Comparison of ENCODE assay signal across 20 cellular contexts in genomic region chr10:75009426-75009825, GRCh38.
DNase-seq lines count a peak whose midpoint lies in the region; ATAC-seq and TF ChIP-seq lines count a peak whose summit lies in the region.
"Had no signal": no experiment of that assay in that cellular context is flagged by ENCODE, and none has a peak within 500 bp of the region (broad histone marks: within the 10 kb centered on the region; RNA-seq: fewer than 3 reads in every experiment).

No MANE protein-coding gene starts in this region.

- H3K9ac ChIP-seq in IMR-90 (ENCODE audit: low read depth, low read length), result no peak overlapping the region
- no peak overlapping the region for H3K9ac ChIP-seq in adipocyte (ENCODE audit: low read length)
- H3K9ac ChIP-seq: GM23248, SK-N-SH had no signal

- H3K4me1 ChIP-seq in IMR-90 (ENCODE audit: control insufficient read depth, insufficient read depth, low read length) (peaks cover 2% of the 10 kb centered on the region; the same call in 1 of the 2 replicates), adipocyte (ENCODE audit: control insufficient read depth, insufficient read depth, low read length) (peaks cover 3% of the 10 kb centered on the region), GM23338 (ENCODE audit: insufficient read depth) (no peaks in the 10 kb centered on the region)

- H3K79me1 ChIP-seq in IMR-90 (ENCODE audit: low read depth in 1 of 2, low read length in 2 of 2), result peaks cover under 1 to 26% of the 10 kb centered on the region in 2 experiments

- H4K8ac ChIP-seq in IMR-90 (ENCODE audit: low read depth in 2 of 2, low read length in 2 of 2), result no peak overlapping the region

- no peak overlapping the region for H4K91ac ChIP-seq in IMR-90 (ENCODE audit: insufficient read depth, low read depth, low read length)

- H3K27me3 ChIP-seq in CD4-positive, alpha-beta T cell (ENCODE audit: control insufficient read depth, insufficient read depth, low read length), result no peaks in the 10 kb centered on the region
- no peaks in the 10 kb centered on the region for H3K27me3 ChIP-seq in IMR-90 (ENCODE audit: control insufficient read depth, insufficient read depth, low read length)
- no peaks in the 10 kb centered on the region for H3K27me3 ChIP-seq in adipocyte (replicated peaks; ENCODE audit: control insufficient read depth, insufficient read depth, low read length)
- no peaks in the 10 kb centered on the region for H3K27me3 ChIP-seq in GM23338 (ENCODE audit: insufficient read depth)

- no peak for TF ChIP-seq POLR2A in IMR-90 (IDR thresholded peaks at IDR 0.05; ENCODE audit: low read depth, low read length)

- no peak overlapping the region for H2BK15ac ChIP-seq in IMR-90 (ENCODE audit: low read depth, low read length)

- intact Hi-C loops in CD4-positive, alpha-beta T cell (cut with DNase I, micrococcal nuclease), result no loop called here
- intact Hi-C loops in IMR-90 (cut with micrococcal nuclease), result no loop called here

- H3K9me2 ChIP-seq in GM23338 (ENCODE audit: insufficient read depth), result no peaks in the 10 kb centered on the region
- H3K9me2 ChIP-seq: SK-N-SH had no signal

- H3K4me2 ChIP-seq in IMR-90 (ENCODE audit: low read depth, low read length), result no peak overlapping the region
- no peak overlapping the region for H3K4me2 ChIP-seq in GM23338
- H3K4me2 ChIP-seq: SK-N-SH had no signal

- H3F3A ChIP-seq in GM23338 (replicated peaks; ENCODE audit: low read depth), result no peaks in the 10 kb centered on the region

- H3K27me3 Mint-ChIP-seq in CD4-positive, alpha-beta T cell, result no peaks in the 10 kb centered on the region
- no peaks in the 10 kb centered on the region for H3K27me3 Mint-ChIP-seq in naive thymus-derived CD8-positive, alpha-beta T cell
- H3K27me3 Mint-ChIP-seq in GM23338 (ENCODE audit: insufficient read depth, low read depth, poor library complexity), result no peaks in the 10 kb centered on the region

- TF ChIP-seq RAD21 in IMR-90 (IDR thresholded peaks at IDR 0.05; ENCODE audit: low read length), result no peak

- in situ Hi-C loops in IMR-90 (cut with MboI; ENCODE audit: low sequenced_read_pairs) (no loop called here), ACHN (cut with HindIII; ENCODE audit: low pct_ligation_motif_present, low pct_unique_long_range_greater_than_20kb, low sequenced_read_pairs) (loop anchor here (25.0 kb wide), 1 partner anchor 747 kb away; no protein-coding TSS in a partner anchor)

- no peak overlapping the region for H2AK9ac ChIP-seq in IMR-90 (replicated peaks; ENCODE audit: low read depth, low read length, poor library complexity)

- H4K5ac ChIP-seq in IMR-90 (ENCODE audit: low read depth, low read length), result no peak overlapping the region

- H3K36me3 ChIP-seq in IMR-90 (ENCODE audit: control insufficient read depth, insufficient read depth, low read length) (peaks cover 16% of the 10 kb centered on the region; the same call in 1 of the 2 replicates), adipocyte (ENCODE audit: control insufficient read depth, insufficient read depth, low read length, severe bottlenecking) (peaks cover 16% of the 10 kb centered on the region), GM23338 (ENCODE audit: insufficient read depth) (no peaks in the 10 kb centered on the region)

- no peak overlapping the region for H3K23ac ChIP-seq in IMR-90 (ENCODE audit: low read depth, low read length)

- no peak overlapping the region for H2BK20ac ChIP-seq in IMR-90 (ENCODE audit: low read depth, low read length)

- H2AFZ ChIP-seq in IMR-90 (replicated peaks; ENCODE audit: low read length, poor library complexity) (no peak overlapping the region), GM23338 (no peak overlapping the region)
- H2AFZ ChIP-seq: GM23248 had no signal

- H3K9me3 Mint-ChIP-seq in CD4-positive, alpha-beta T cell, result no peaks in the 10 kb centered on the region
- H3K9me3 Mint-ChIP-seq in naive thymus-derived CD8-positive, alpha-beta T cell, result no peaks in the 10 kb centered on the region
- H3K9me3 Mint-ChIP-seq in GM23338, result no peaks in the 10 kb centered on the region

- H3K4me3 ChIP-seq in IMR-90 (ENCODE audit: insufficient read depth, low read depth, low read length), result no peak overlapping the region
- no peak overlapping the region for H3K4me3 ChIP-seq in adipocyte (ENCODE audit: low read length)
- H3K4me3 ChIP-seq in GM23338, result no peak overlapping the region
- H3K4me3 ChIP-seq: GM23248 had no signal

- no peak overlapping the region for H3K14ac ChIP-seq in IMR-90 (replicated peaks; ENCODE audit: low read depth, low read length)

- H3K9me1 ChIP-seq in IMR-90 (ENCODE audit: insufficient read depth, low read length), result peaks cover 7% of the 10 kb centered on the region; the same call in 1 of the 2 replicates

- H3K79me2 ChIP-seq in GM23338 (replicated peaks; ENCODE audit: insufficient read depth), result no peaks in the 10 kb centered on the region

- H3K4ac ChIP-seq in IMR-90 (ENCODE audit: low read depth, low read length), result no peak overlapping the region

- no peak overlapping the region for H2BK120ac ChIP-seq in IMR-90 (ENCODE audit: low read depth, low read length)

- CTCF ChIA-PET in CD4-positive, alpha-beta T cell (lab: Charles Lee), result no interaction called here
- CTCF ChIA-PET in IMR-90 (lab: Yijun Ruan, JAX), result interaction anchor here (1.1 kb wide), 1 partner anchor 10 kb away, joined by 3 read pairs; no protein-coding TSS in a partner anchor

- ATAC-seq in CD4-positive, alpha-beta T cell (ENCODE audit: poor library complexity), result no peak
- peak; percentile 65; the same call in 1 of the 2 replicates for ATAC-seq in IMR-90 (ENCODE audit: low read depth)
- ATAC-seq in naive thymus-derived CD8-positive, alpha-beta T cell, result no peak
- ATAC-seq in HG02840 (IDR thresholded peaks at IDR 0.05; ENCODE audit: low FRiP score, unreplicated experiment), result no peak
- ATAC-seq in GM23338, result no peak
- no peak for ATAC-seq in GM19328 (IDR thresholded peaks at IDR 0.05; ENCODE audit: unreplicated experiment)

- no peak overlapping the region for H3K4me3 Mint-ChIP-seq in CD4-positive, alpha-beta T cell
- no peak overlapping the region for H3K4me3 Mint-ChIP-seq in naive thymus-derived CD8-positive, alpha-beta T cell
- no peak overlapping the region for H3K4me3 Mint-ChIP-seq in GM23338

- POLR2A ChIA-PET in CD4-positive, alpha-beta T cell (lab: Charles Lee), result interaction anchor here (0.9 to 1.4 kb wide), 2 partner anchors 88 to 184 kb away, joined by 3 read pairs; no protein-coding TSS in a partner anchor
- POLR2A ChIA-PET in IMR-90 (lab: Charles Lee; ENCODE audit: unreplicated experiment), result interaction anchor here (0.8 kb wide), 1 partner anchor 203 kb away, joined by 3 read pairs; no protein-coding TSS in a partner anchor
- POLR2A ChIA-PET in naive thymus-derived CD8-positive, alpha-beta T cell (lab: Charles Lee), result no interaction called here

- no peak overlapping the region for H2BK5ac ChIP-seq in IMR-90 (ENCODE audit: low read depth, low read length, poor library complexity, severe bottlenecking)

- no peak overlapping the region for H2AK5ac ChIP-seq in IMR-90 (ENCODE audit: low read depth, low read length)

- H3K18ac ChIP-seq in IMR-90 (ENCODE audit: low read depth, low read length), result no peak overlapping the region

- no peak for DNase-seq in CD4-positive, alpha-beta T cell
- DNase-seq in IMR-90 (peak; percentile 80), adipocyte (ENCODE audit: low read depth) (peak; percentile 10), GM23338 (ENCODE audit: low spot score) (no peak), ACHN (no peak)
- no peak for DNase-seq in naive thymus-derived CD8-positive, alpha-beta T cell
- DNase-seq: COR-L47, DMS79, GM23248, HCEC 1CT, NCI-H1092 treated with DMSO at 0.1 percent for 48 hours, NCI-H1436 treated with DMSO at 0.1 percent for 48 hours, NCI-H1930, NCI-H69, SHP77 treated with DMSO at 0.1 percent for 48 hours, SK-N-SH had no signal

- H3K36me3 Mint-ChIP-seq in CD4-positive, alpha-beta T cell (ENCODE audit: low read depth), result peaks cover 44% of the 10 kb centered on the region
- peaks cover 0 to 41% (median 16%) of the 10 kb centered on the region in 3 donors for H3K36me3 Mint-ChIP-seq in naive thymus-derived CD8-positive, alpha-beta T cell
- H3K36me3 Mint-ChIP-seq in GM23338 (ENCODE audit: low read depth), result no peaks in the 10 kb centered on the region

- TF ChIP-seq CTCF in CD4-positive, alpha-beta T cell (IDR thresholded peaks at IDR 0.05), result no peak
- TF ChIP-seq CTCF in IMR-90 (conservative IDR thresholded peaks at IDR 0.05; ENCODE audit: low read depth, low read length) (no peak), GM23338 (conservative IDR thresholded peaks at IDR 0.05; ENCODE audit: low read depth in 2 of 2) (no peak)

- no TSS peak for BruUV-seq in IMR-90 (replicated peaks; lab: Mats Ljungman, UMichigan)

- H3K9me3 ChIP-seq in CD4-positive, alpha-beta T cell (ENCODE audit: control insufficient read depth, low read length), result no peaks in the 10 kb centered on the region
- H3K9me3 ChIP-seq in IMR-90 (ENCODE audit: control insufficient read depth, insufficient read depth, low read length) (no peaks in the 10 kb centered on the region), adipocyte (ENCODE audit: control insufficient read depth, low read length) (no peaks in the 10 kb centered on the region)
- H3K9me3 ChIP-seq: SK-N-SH had no signal

- H3K56ac ChIP-seq in IMR-90 (ENCODE audit: extremely low read depth, insufficient read depth, low read length), result no peak overlapping the region

- 64% methylated on average over 2 of the region's 5 CpGs; no CpG with 5 or more reads in 1 of the 2 experiments for WGBS in IMR-90 (ENCODE audit: extremely low coverage in 2 of 2, insufficient read length in 1 of 2), 2 experiments

- H4K20me1 ChIP-seq in IMR-90 (ENCODE audit: insufficient read depth, low read length) (no peaks in the 10 kb centered on the region), GM23338 (replicated peaks; ENCODE audit: insufficient read depth) (no peaks in the 10 kb centered on the region)

- dilution Hi-C loops in IMR-90 (cut with HindIII; ENCODE audit: low sequenced_read_pairs, unreplicated experiment), result no loop called here

- peaks cover 55% of the 10 kb centered on the region for H3K4me1 Mint-ChIP-seq in CD4-positive, alpha-beta T cell (ENCODE audit: low read depth)
- peaks cover 20 to 54% (median 49%) of the 10 kb centered on the region in 4 donors for H3K4me1 Mint-ChIP-seq in naive thymus-derived CD8-positive, alpha-beta T cell
- no peaks in the 10 kb centered on the region; the same call in 2 of the 3 replicates for H3K4me1 Mint-ChIP-seq in GM23338

- peak overlapping the region; percentile 68 for H3K27ac Mint-ChIP-seq in CD4-positive, alpha-beta T cell
- peak overlapping the region in 9 of 10 donors; percentile 2 to 90 (median 68) for H3K27ac Mint-ChIP-seq in naive thymus-derived CD8-positive, alpha-beta T cell
- no peak overlapping the region for H3K27ac Mint-ChIP-seq in GM23338

- no peak overlapping the region for H3K27ac ChIP-seq in CD4-positive, alpha-beta T cell (ENCODE audit: low read depth, low read length)
- H3K27ac ChIP-seq in IMR-90 (ENCODE audit: insufficient read depth, low read length) (no peak overlapping the region), GM23338 (ENCODE audit: low read depth) (no peak overlapping the region)
- H3K27ac ChIP-seq: C4-2B, GM23248, RWPE1 had no signal

TF ChIP-seq in IMR-90, 13 proteins besides CTCF, POLR2A, EP300 and RAD21 (continues in another document):
- TF ChIP-seq FOS (IDR thresholded peaks at IDR 0.05; ENCODE audit: low read depth, low read length), result 0 out of 2 replicates have a peak, but pooled peaks have one; percentile 6

TF ChIP-seq in GM23338, 12 proteins besides CTCF, POLR2A, EP300 and RAD21 (continues in another document):
- no peak for TF ChIP-seq NANOG (IDR thresholded peaks at IDR 0.05; ENCODE audit: borderline replicate concordance)
- TF ChIP-seq EZH2phosphoT487 (IDR thresholded peaks at IDR 0.05; ENCODE audit: unreplicated experiment), result no peak

Comparison
In these comparisons a context has a peak if more than half of its experiments do, and no peak if none do; other contexts are left out.
1. DNase-seq: peak in IMR-90 (single experiment) and adipocyte (single experiment); none in CD4-positive, alpha-beta T cell (0 of 10), naive thymus-derived CD8-positive, alpha-beta T cell (0 of 10), GM23338 (single experiment) and ACHN (single experiment).